8 cellular contexts compared by ENCODE assay signal in the genomic region with DNA sequence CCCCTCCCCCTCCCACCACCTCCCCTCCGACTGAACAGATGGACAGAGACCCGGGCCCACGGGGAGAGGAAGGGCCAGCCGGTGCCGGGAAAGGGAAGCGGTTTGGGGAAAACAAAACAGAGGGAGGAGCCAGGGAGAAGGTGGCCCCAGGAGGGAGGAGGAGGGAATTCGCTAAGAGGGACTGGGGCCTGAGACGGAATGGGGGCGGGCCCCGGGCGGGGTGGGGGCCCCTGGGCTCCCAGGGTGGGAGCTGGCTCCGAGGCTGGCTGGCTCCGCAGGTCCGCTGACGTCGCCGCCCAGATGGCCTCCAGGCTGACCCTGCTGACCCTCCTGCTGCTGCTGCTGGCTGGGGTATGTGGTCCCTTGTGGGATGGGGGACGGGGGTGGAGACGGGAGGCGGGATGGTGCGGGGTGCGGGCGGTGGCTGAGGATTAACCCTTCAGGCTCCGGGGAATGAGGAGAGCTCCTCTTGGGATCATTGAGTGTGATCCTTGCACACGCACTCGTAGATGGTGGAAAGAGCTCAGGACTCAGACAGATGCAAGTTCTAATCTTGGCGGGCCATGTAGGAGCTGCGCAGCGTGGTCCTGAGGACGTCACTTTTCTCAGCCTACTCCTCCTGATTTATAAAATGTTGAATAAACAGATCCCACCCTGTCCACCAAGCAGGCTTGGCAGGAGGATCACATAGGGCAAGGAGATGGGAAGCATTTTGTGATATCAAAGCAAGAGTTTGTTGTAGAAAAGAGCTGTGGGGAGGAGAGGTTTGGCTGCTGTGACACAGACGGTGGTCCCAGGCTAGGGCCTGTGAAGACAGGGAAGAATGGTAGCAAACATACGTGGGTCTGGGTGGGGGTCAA. TPM values are rescaled to one million over a fixed set of nuclear protein-coding genes. Genes with fewer than 3 reads are reported as not detected.
A peak's percentile ranks its signal among the peaks of the same experiment; 100 is the strongest.
DNase-seq lines count a peak whose midpoint lies in the region; ATAC-seq, FAIRE-seq and TF ChIP-seq lines count a peak whose summit lies in the region.

No MANE protein-coding gene starts in this region.

- POLR2A ChIA-PET in A549 (lab: Yijun Ruan, JAX) = no interaction called here

- H3K4me3 ChIP-seq in A549 (peak overlapping the region; percentile 38), fibroblast of mammary gland (ENCODE audit: control insufficient read depth, low read depth, low read length) (peak overlapping the region; percentile 57), muscle layer of colon (ENCODE audit: low read depth in 1 of 2, low read length in 2 of 2) (peak overlapping the region; percentile 45 to 78)

- H3K4me1 ChIP-seq in A549 (peaks cover 7% of the 10 kb centered on the region; the same call in 1 of the 3 replicates), muscle layer of colon (ENCODE audit: insufficient read depth, low read length) (peaks cover 17% of the 10 kb centered on the region)

- TF ChIP-seq RAD21 in A549 (conservative IDR thresholded peaks at IDR 0.05 in 1 of 2, IDR thresholded peaks at IDR 0.05 in 1 of 2) = no peak

- no peak for DNase-seq in A549 (ENCODE audit: low read depth in 1 of 2, low spot score in 1 of 2)
- peak; percentile 79 for DNase-seq in NCI-H226
- peak; percentile 80 for DNase-seq in fibroblast of mammary gland (ENCODE audit: low read depth)
- DNase-seq in SIG-M5 treated with dmso at 0.1 percent for 504 hours (lab: John Stamatoyannopoulos, UW; ENCODE audit: unreplicated experiment) = no peak
- no peak for DNase-seq in NCI-H510A (lab: John Stamatoyannopoulos, UW)
- no peak for DNase-seq in SW480 (ENCODE audit: low spot score)

- TF ChIP-seq CTCF in A549 (IDR thresholded peaks at IDR 0.05) = no peak
- TF ChIP-seq CTCF in fibroblast of mammary gland (conservative IDR thresholded peaks at IDR 0.05; ENCODE audit: control insufficient read depth, insufficient read depth, low read depth, low read length) = no peak

- CTCF ChIA-PET in A549 (lab: Yijun Ruan, JAX) = interaction anchor here (1.0 to 2.1 kb wide), 3 partner anchors 11 to 30 kb away, joined by 3 to 5 read pairs (median 5); partner anchors contain the start of gene UBE2L6

- H3K4me2 ChIP-seq in A549 = peak overlapping the region; percentile 79

- 31% methylated on average over 27 of the region's 32 CpGs for WGBS in A549 (ENCODE audit: missing lambda C conversion rate)

- no peak for TF ChIP-seq EP300 in A549 (IDR thresholded peaks at IDR 0.05)

- no peak for TF ChIP-seq POLR2A in A549 (IDR thresholded peaks at IDR 0.05; ENCODE audit: low read length)

- ATAC-seq in A549 = peak; percentile 43 to 76; a peak in 5 of 6 replicates
- no peak for ATAC-seq in HG02870 (IDR thresholded peaks at IDR 0.05; ENCODE audit: unreplicated experiment)

- H3K36me3 ChIP-seq in muscle layer of colon (ENCODE audit: insufficient read depth, low read length) = peaks cover 6% of the 10 kb centered on the region

- H3K9me3 ChIP-seq in A549 = no peaks in the 10 kb centered on the region
- H3K9me3 ChIP-seq in muscle layer of colon (ENCODE audit: low read length) = no peaks in the 10 kb centered on the region

- FAIRE-seq in A549 (lab: Jason Lieb, UNC) = no peak

- no peaks in the 10 kb centered on the region for H3K27me3 ChIP-seq in muscle layer of colon (ENCODE audit: control insufficient read depth in 1 of 2, insufficient read depth in 2 of 2, low read length in 2 of 2)

- peak overlapping the region; percentile 50 to 80 for H3K27ac ChIP-seq in A549
- H3K27ac ChIP-seq in muscle layer of colon (ENCODE audit: low read depth, low read length) = peak overlapping the region; percentile 73

- peak overlapping the region; percentile 55 for H3K9ac ChIP-seq in muscle layer of colon (ENCODE audit: low read length)

TF ChIP-seq in A549, 52 proteins besides CTCF, POLR2A, EP300 and RAD21:
- TF ChIP-seq, protein P1, sequence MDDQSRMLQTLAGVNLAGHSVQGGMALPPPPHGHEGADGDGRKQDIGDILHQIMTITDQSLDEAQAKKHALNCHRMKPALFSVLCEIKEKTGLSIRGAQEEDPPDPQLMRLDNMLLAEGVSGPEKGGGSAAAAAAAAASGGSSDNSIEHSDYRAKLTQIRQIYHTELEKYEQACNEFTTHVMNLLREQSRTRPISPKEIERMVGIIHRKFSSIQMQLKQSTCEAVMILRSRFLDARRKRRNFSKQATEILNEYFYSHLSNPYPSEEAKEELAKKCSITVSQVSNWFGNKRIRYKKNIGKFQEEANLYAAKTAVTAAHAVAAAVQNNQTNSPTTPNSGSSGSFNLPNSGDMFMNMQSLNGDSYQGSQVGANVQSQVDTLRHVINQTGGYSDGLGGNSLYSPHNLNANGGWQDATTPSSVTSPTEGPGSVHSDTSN (IDR thresholded peaks at IDR 0.05) = no peak
- TF ChIP-seq MAFK (IDR thresholded peaks at IDR 0.05; ENCODE audit: partially characterized antibody) = no peak
- TF ChIP-seq HDAC2 (IDR thresholded peaks at IDR 0.05) = no peak
- TF ChIP-seq PHF8 (IDR thresholded peaks at IDR 0.05; ENCODE audit: borderline replicate concordance, low read depth) = no peak
- TF ChIP-seq, protein P2, sequence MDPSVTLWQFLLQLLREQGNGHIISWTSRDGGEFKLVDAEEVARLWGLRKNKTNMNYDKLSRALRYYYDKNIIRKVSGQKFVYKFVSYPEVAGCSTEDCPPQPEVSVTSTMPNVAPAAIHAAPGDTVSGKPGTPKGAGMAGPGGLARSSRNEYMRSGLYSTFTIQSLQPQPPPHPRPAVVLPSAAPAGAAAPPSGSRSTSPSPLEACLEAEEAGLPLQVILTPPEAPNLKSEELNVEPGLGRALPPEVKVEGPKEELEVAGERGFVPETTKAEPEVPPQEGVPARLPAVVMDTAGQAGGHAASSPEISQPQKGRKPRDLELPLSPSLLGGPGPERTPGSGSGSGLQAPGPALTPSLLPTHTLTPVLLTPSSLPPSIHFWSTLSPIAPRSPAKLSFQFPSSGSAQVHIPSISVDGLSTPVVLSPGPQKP (IDR thresholded peaks at IDR 0.05; ENCODE audit: low read depth, low read length) = no peak
TF ChIP-seq in A549: peak in this region for 0.

RNA-seq across cellular contexts. Expression of gene SERPING1, which starts 0.7 kb away (rescaled TPM):
- 0.59 and 0.91 TPM in 2 replicates for polyA plus RNA-seq in A549 (2011; rRNA removed)
- polyA plus RNA-seq in A549 (2012; cell fraction: cytosol; rRNA removed) = 0.15 and 0.19 TPM in 2 replicates
- 0.07 TPM in 1 of 2 replicates, not detected in the other for polyA plus RNA-seq in A549 (2012; cell fraction: nucleus; rRNA removed)
- polyA plus RNA-seq in A549 (2017; fragmentation: RNase III; extraction: RNeasy Plus Mini Kit Qiagen cat#74134 plus additional on column Dnase treatment) = 0.10 to 0.63 TPM (median 0.53 TPM) in 3 replicates
- polyA minus RNA-seq in A549 (2011; rRNA and poly(A)+ RNA removed) = 0.79 and 1.1 TPM in 2 replicates

RNA-seq across cellular contexts. Expression of gene UBE2L6, which starts 30.7 kb away (rescaled TPM):
- polyA plus RNA-seq in A549 (2011; rRNA removed) (14.8 and 17.9 TPM in 2 replicates), A549 (2017; fragmentation: RNase III; extraction: RNeasy Plus Mini Kit Qiagen cat#74134 plus additional on column Dnase treatment) (18.2 to 21.4 TPM (median 18.7 TPM) in 3 replicates)
- 19.3 and 21.6 TPM in 2 replicates for polyA plus RNA-seq in A549 (2012; cell fraction: cytosol; rRNA removed)
- 10.2 and 10.9 TPM in 2 replicates for polyA plus RNA-seq in A549 (2012; cell fraction: nucleus; rRNA removed)
- 26.2 and 34.6 TPM in 2 replicates for polyA minus RNA-seq in A549 (2011; rRNA and poly(A)+ RNA removed)

RNA-seq across cellular contexts. Expression of gene YPEL4, which starts 51.5 kb away (rescaled TPM):
- polyA plus RNA-seq in A549 (2011; rRNA removed) = 0.04 and 0.13 TPM in 2 replicates
- 0.01 and 0.08 TPM in 2 replicates for polyA plus RNA-seq in A549 (2012; cell fraction: cytosol; rRNA removed)
- 0.04 TPM in 1 of 2 replicates, not detected in the other for polyA plus RNA-seq in A549 (2012; cell fraction: nucleus; rRNA removed)
- 0.04 to 0.06 TPM in 2 of 3 replicates, not detected in the other for polyA plus RNA-seq in A549 (2017; fragmentation: RNase III; extraction: RNeasy Plus Mini Kit Qiagen cat#74134 plus additional on column Dnase treatment)
- 0.10 and 0.17 TPM in 2 replicates for polyA minus RNA-seq in A549 (2011; rRNA and poly(A)+ RNA removed)

RNA-seq across cellular contexts. Expression of gene CLP1, which starts 59.4 kb away (rescaled TPM):
- 22.8 and 24.2 TPM in 2 replicates for polyA plus RNA-seq in A549 (2011; rRNA removed)
- polyA plus RNA-seq in A549 (2012; cell fraction: cytosol; rRNA removed) = 18.3 and 19.5 TPM in 2 replicates
- polyA plus RNA-seq in A549 (2012; cell fraction: nucleus; rRNA removed) = 16.0 and 24.4 TPM in 2 replicates
- polyA plus RNA-seq in A549 (2017; fragmentation: RNase III; extraction: RNeasy Plus Mini Kit Qiagen cat#74134 plus additional on column Dnase treatment) = 31.6 to 33.0 TPM (median 31.8 TPM) in 3 replicates
- polyA minus RNA-seq in A549 (2011; rRNA and poly(A)+ RNA removed) = 21.3 and 25.5 TPM in 2 replicates

Comparison
In these comparisons a context has a peak if more than half of its experiments do, and no peak if none do; other contexts are left out.
1. DNase-seq: peak in NCI-H226 (single experiment) and fibroblast of mammary gland (single experiment); none in A549 (0 of 2), SIG-M5 treated with dmso at 0.1 percent for 504 hours (single experiment), NCI-H510A (single experiment) and SW480 (single experiment).
2. Peak in every context shown above with its lines, with median percentiles within 50 percentile points of each other: H3K4me3 ChIP-seq.